ENCODE assay signal across 8 cellular contexts in the genomic region with DNA sequence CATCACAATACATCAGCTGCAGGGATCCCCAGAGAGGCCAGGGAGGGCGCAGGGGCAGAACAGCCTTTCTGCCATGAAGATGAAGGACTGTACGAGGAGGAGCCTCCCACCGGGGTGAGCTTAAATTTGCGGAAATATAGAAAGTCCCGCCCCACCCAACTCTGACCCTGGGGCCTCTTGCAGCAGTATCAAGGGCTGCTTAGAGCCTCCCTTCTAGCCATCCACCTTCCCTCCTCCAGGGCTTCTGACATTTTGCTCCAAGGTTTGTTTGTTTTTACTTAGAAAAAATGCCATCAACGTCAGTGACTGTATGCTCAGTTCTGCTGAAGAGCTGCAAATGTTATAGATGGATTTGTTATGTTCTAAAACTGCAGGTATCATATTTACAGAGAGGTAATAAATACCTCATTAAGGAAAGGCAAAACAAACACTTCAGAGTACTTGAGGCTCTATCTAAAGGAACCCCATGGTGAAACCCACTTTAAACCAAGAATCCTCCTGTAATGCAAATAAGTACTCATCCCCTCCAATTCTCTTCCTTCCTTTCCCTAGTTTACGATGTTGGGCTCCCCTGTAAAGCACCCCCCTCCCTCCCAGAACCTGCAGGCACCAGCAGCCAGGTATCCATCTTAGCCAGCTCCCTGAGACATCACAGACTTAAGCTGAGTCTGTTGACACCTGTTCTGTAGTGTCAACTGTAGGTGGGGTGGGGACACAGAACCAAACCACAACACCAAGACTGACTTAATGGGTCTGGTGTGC. TPM values are rescaled to one million over a fixed set of nuclear protein-coding genes. Genes with fewer than 3 reads are reported as not detected.
A peak's percentile ranks its signal among the peaks of the same experiment; 100 is the strongest.
DNase-seq lines count a peak whose midpoint lies in the region; ATAC-seq and TF ChIP-seq lines count a peak whose summit lies in the region.

No MANE protein-coding gene starts in this region.

- H3K79me2 ChIP-seq in GM23338 (replicated peaks; ENCODE audit: insufficient read depth) (no peaks in the 10 kb centered on the region), PC-3 (ENCODE audit: low read length) (no peaks in the 10 kb centered on the region)

- DNase-seq in GM23338 (ENCODE audit: low spot score) (peak; percentile 90), MV-4-11 (lab: John Stamatoyannopoulos, UW) (peak; percentile 68), lower lobe of right lung (peak; percentile 82), type B pancreatic cell (ENCODE audit: extremely low spot score, unreplicated experiment) (no peak), glutamatergic neuron (no peak), PC-3 (no peak)
- DNase-seq in activated CD4-positive, alpha-beta T cell treated with anti-CD3 and anti-CD28 coated beads for 48 hours: peak; percentile 40

- H3K4me3 Mint-ChIP-seq in GM23338 (peak overlapping the region; percentile 4; the same call in 1 of the 3 replicates), type B pancreatic cell (no peak overlapping the region), glutamatergic neuron (ENCODE audit: unreplicated experiment) (no peak overlapping the region)

- H3K27me3 ChIP-seq in GM23338 (ENCODE audit: insufficient read depth): no peaks in the 10 kb centered on the region
- no peaks in the 10 kb centered on the region for H3K27me3 ChIP-seq in lower lobe of right lung (ENCODE audit: low read depth)
- no peaks in the 10 kb centered on the region for H3K27me3 ChIP-seq in PC-3 (ENCODE audit: low read length)

- peaks cover 43% of the 10 kb centered on the region for H3K4me1 Mint-ChIP-seq in GM23338
- H3K4me1 Mint-ChIP-seq in type B pancreatic cell (ENCODE audit: unreplicated experiment): peaks cover 31% of the 10 kb centered on the region
- peaks cover 11% of the 10 kb centered on the region for H3K4me1 Mint-ChIP-seq in glutamatergic neuron (ENCODE audit: low read depth, unreplicated experiment)

- H3K9me2 ChIP-seq in GM23338 (ENCODE audit: insufficient read depth) (peaks cover 17% of the 10 kb centered on the region; the same call in 1 of the 2 replicates), PC-3 (replicated peaks; ENCODE audit: low read length) (no peaks in the 10 kb centered on the region)

- no peak for TF ChIP-seq CTCF in GM23338 (conservative IDR thresholded peaks at IDR 0.05; ENCODE audit: low read depth in 2 of 2)
- TF ChIP-seq CTCF in lower lobe of right lung (IDR thresholded peaks at IDR 0.05): no peak
- TF ChIP-seq CTCF in type B pancreatic cell (conservative IDR thresholded peaks at IDR 0.05): no peak
- TF ChIP-seq CTCF in glutamatergic neuron (IDR thresholded peaks at IDR 0.05; ENCODE audit: partially characterized antibody, unreplicated experiment): no peak
- TF ChIP-seq CTCF in PC-3 (conservative IDR thresholded peaks at IDR 0.05; ENCODE audit: low read depth, low read length): no peak

- no peak overlapping the region for H3K9ac ChIP-seq in PC-3 (ENCODE audit: low read length)

- H3K4me2 ChIP-seq in GM23338 (peak overlapping the region; percentile 18), PC-3 (ENCODE audit: low read length) (no peak overlapping the region)

- H3K36me3 ChIP-seq in GM23338 (ENCODE audit: insufficient read depth) (no peaks in the 10 kb centered on the region), lower lobe of right lung (peaks cover 6% of the 10 kb centered on the region), PC-3 (ENCODE audit: low read depth, low read length) (no peaks in the 10 kb centered on the region)

- H3K9me3 Mint-ChIP-seq in GM23338: no peaks in the 10 kb centered on the region; the same call in 2 of the 3 replicates
- no peaks in the 10 kb centered on the region for H3K9me3 Mint-ChIP-seq in type B pancreatic cell
- peaks cover 4% of the 10 kb centered on the region for H3K9me3 Mint-ChIP-seq in glutamatergic neuron (ENCODE audit: unreplicated experiment)

- H3K9me3 ChIP-seq in lower lobe of right lung (no peaks in the 10 kb centered on the region), PC-3 (ENCODE audit: low read length) (no peaks in the 10 kb centered on the region)

- intact Hi-C loops in lower lobe of right lung (cut with DNase I) (no loop called here), PC-3 (cut with micrococcal nuclease) (no loop called here)

- CTCF ChIA-PET in PC-3 (lab: Charles Lee): no interaction called here

- H3K36me3 Mint-ChIP-seq in GM23338 (ENCODE audit: low read depth) (no peaks in the 10 kb centered on the region), type B pancreatic cell (peaks cover 9% of the 10 kb centered on the region), glutamatergic neuron (ENCODE audit: unreplicated experiment) (no peaks in the 10 kb centered on the region)

- H3F3A ChIP-seq in GM23338 (replicated peaks; ENCODE audit: low read depth): no peaks in the 10 kb centered on the region
- H3F3A ChIP-seq in PC-3 (ENCODE audit: low read length, unreplicated experiment): no peaks in the 10 kb centered on the region

- peak overlapping the region; percentile 34; the same call in 1 of the 2 replicates for H3K27ac ChIP-seq in GM23338 (ENCODE audit: low read depth)
- peak overlapping the region; percentile 70 for H3K27ac ChIP-seq in lower lobe of right lung
- H3K27ac ChIP-seq in PC-3 (ENCODE audit: low read length): no peak overlapping the region

- H3K27ac Mint-ChIP-seq in GM23338 (no peak overlapping the region), type B pancreatic cell (no peak overlapping the region), glutamatergic neuron (ENCODE audit: unreplicated experiment) (no peak overlapping the region)

- peak; percentile 45 for ATAC-seq in GM18519 (IDR thresholded peaks at IDR 0.05; ENCODE audit: low FRiP score, unreplicated experiment)
- ATAC-seq in GM23338: peak; percentile 97
- peak; percentile 88 to 93 for ATAC-seq in lower lobe of right lung
- no peak for ATAC-seq in PC-3

- BruUV-seq in PC-3 (replicated peaks; lab: Mats Ljungman, UMichigan): no TSS peak

- POLR2A ChIA-PET in PC-3 (lab: Charles Lee; ENCODE audit: unreplicated experiment): no interaction called here

- no peak overlapping the region for H3K4me3 ChIP-seq in GM23338
- H3K4me3 ChIP-seq in lower lobe of right lung: no peak overlapping the region
- no peak overlapping the region for H3K4me3 ChIP-seq in PC-3 (ENCODE audit: low read length)

- H3K27me3 Mint-ChIP-seq in GM23338 (ENCODE audit: insufficient read depth, low read depth, poor library complexity) (peaks cover 10% of the 10 kb centered on the region), type B pancreatic cell (peaks cover 18% of the 10 kb centered on the region), glutamatergic neuron (ENCODE audit: unreplicated experiment) (peaks cover 2% of the 10 kb centered on the region)

- H4K20me1 ChIP-seq in GM23338 (replicated peaks; ENCODE audit: insufficient read depth) (no peaks in the 10 kb centered on the region), PC-3 (ENCODE audit: low read length) (no peaks in the 10 kb centered on the region)

- H3K4me1 ChIP-seq in GM23338 (ENCODE audit: insufficient read depth) (peaks cover 38% of the 10 kb centered on the region), lower lobe of right lung (peaks cover 61% of the 10 kb centered on the region), PC-3 (ENCODE audit: insufficient read depth, low read length) (0 out of 2 replicates have a peak, but pooled peaks cover 8% of the 10 kb centered on the region)

- H2AFZ ChIP-seq in GM23338 (no peak overlapping the region), PC-3 (ENCODE audit: low read length) (no peak overlapping the region)

TF ChIP-seq in GM23338, 12 proteins besides CTCF, POLR2A, EP300 and RAD21 (continues in another document):
- TF ChIP-seq, protein P1, sequence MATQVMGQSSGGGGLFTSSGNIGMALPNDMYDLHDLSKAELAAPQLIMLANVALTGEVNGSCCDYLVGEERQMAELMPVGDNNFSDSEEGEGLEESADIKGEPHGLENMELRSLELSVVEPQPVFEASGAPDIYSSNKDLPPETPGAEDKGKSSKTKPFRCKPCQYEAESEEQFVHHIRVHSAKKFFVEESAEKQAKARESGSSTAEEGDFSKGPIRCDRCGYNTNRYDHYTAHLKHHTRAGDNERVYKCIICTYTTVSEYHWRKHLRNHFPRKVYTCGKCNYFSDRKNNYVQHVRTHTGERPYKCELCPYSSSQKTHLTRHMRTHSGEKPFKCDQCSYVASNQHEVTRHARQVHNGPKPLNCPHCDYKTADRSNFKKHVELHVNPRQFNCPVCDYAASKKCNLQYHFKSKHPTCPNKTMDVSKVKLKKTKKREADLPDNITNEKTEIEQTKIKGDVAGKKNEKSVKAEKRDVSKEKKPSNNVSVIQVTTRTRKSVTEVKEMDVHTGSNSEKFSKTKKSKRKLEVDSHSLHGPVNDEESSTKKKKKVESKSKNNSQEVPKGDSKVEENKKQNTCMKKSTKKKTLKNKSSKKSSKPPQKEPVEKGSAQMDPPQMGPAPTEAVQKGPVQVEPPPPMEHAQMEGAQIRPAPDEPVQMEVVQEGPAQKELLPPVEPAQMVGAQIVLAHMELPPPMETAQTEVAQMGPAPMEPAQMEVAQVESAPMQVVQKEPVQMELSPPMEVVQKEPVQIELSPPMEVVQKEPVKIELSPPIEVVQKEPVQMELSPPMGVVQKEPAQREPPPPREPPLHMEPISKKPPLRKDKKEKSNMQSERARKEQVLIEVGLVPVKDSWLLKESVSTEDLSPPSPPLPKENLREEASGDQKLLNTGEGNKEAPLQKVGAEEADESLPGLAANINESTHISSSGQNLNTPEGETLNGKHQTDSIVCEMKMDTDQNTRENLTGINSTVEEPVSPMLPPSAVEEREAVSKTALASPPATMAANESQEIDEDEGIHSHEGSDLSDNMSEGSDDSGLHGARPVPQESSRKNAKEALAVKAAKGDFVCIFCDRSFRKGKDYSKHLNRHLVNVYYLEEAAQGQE (IDR thresholded peaks at IDR 0.05; ENCODE audit: unreplicated experiment): no peak
- TF ChIP-seq NANOG (IDR thresholded peaks at IDR 0.05; ENCODE audit: borderline replicate concordance): peak; percentile 84

RNA-seq across cellular contexts. Expression of a gene that starts 30.5 kb away (rescaled TPM):
- total RNA-seq in GM23338 (2014; rRNA removed; shearing (Covaris generic)): 6.8 and 7.2 TPM in 2 replicates
- polyA plus RNA-seq in GM23338 (2016; fragmentation: Nextera tagmentation; extraction: Ambion mirVana): 3.3 and 4.6 TPM in 2 replicates
- total RNA-seq in lower lobe of right lung (58.2 TPM), type B pancreatic cell (ENCODE audit: low replicate concordance) (9.8 and 18.3 TPM in 2 replicates), glutamatergic neuron (ENCODE audit: unreplicated experiment) (6.4 TPM), PC-3 (2014; rRNA removed) (9.7 and 12.3 TPM in 2 replicates)

Comparison
In these comparisons a context has a peak if more than half of its experiments do, and no peak if none do; other contexts are left out.
1. DNase-seq: peak in GM23338 (single experiment), MV-4-11 (single experiment), activated CD4-positive, alpha-beta T cell treated with anti-CD3 and anti-CD28 coated beads for 48 hours (single experiment) and lower lobe of right lung (single experiment); none in type B pancreatic cell (single experiment), glutamatergic neuron (single experiment) and PC-3 (single experiment).